Comparison of ENCODE assay signal across 8 cellular contexts in the genomic region with DNA sequence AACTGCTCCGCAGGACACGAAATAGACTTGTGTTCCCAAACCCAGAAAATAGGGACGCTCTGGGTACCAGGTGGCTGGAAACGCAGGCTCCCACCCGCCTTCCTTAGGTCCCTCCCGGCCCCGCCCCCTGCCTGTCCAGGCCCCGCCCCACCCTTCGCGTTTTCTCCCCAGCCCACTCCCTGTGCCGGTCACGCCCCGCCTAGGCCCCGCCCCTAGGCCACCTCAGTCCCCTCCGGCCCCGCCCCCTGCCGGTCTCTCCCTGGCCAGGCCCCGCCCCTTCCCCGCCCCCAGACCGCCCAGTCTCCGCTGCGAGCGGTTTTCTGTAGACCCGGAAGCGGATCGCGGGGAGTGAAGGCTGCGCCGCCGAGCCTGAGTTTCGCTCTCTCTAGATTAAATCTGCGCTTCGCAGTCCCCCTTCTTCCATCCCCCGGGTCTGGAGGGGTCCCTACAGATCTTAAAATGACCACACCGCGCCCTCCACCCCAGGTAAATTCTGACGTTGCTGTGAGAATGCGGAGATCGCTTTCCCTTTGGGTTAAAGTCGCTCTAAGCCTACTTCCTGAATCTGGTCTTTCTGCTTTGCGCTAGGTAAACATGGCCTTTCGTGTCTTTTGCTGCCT. TPM values are rescaled to one million over a fixed set of nuclear protein-coding genes. Genes with fewer than 3 reads are reported as not detected.
A peak's percentile ranks its signal among the peaks of the same experiment; 100 is the strongest.
DNase-seq lines count a peak whose midpoint lies in the region; ATAC-seq and TF ChIP-seq lines count a peak whose summit lies in the region.

No MANE protein-coding gene starts in this region.

- intact Hi-C loops in OCI-LY7 (cut with micrococcal nuclease; ENCODE audit: unreplicated experiment): loop anchor here (5.0 to 10.0 kb wide), 4 partner anchors 138 to 235 kb away; partner anchors contain the start of genes ZNF525, ZNF761, ZNF765 and ZNF845

- peak overlapping the region; percentile 93 to 99 (median 98) for H3K4me3 Mint-ChIP-seq in naive thymus-derived CD8-positive, alpha-beta T cell

- peaks cover 11% of the 10 kb centered on the region; the same call in 1 of the 2 replicates for H3K9me3 ChIP-seq in OCI-LY7 (ENCODE audit: low read length)

- ATAC-seq in HG02798 (IDR thresholded peaks at IDR 0.05; ENCODE audit: poor library complexity, unreplicated experiment): peak; percentile 57
- ATAC-seq in naive thymus-derived CD8-positive, alpha-beta T cell: peak; percentile 72 to 77

- H3K4me1 ChIP-seq in OCI-LY7 (ENCODE audit: insufficient read depth, low read length, poor library complexity, severe bottlenecking): peaks cover 33% of the 10 kb centered on the region

- peak overlapping the region; percentile 97 to 100 (median 99) for H3K27ac Mint-ChIP-seq in naive thymus-derived CD8-positive, alpha-beta T cell

- H3K79me2 ChIP-seq in OCI-LY7 (ENCODE audit: insufficient read depth, low read depth, low read length): peaks cover 7% of the 10 kb centered on the region; the same call in 1 of the 2 replicates

- no peaks in the 10 kb centered on the region for H3K9me2 ChIP-seq in OCI-LY7 (ENCODE audit: insufficient read depth, low read length)

- peak; percentile 97 for DNase-seq in COLO668 (lab: John Stamatoyannopoulos, UW; ENCODE audit: unreplicated experiment)
- DNase-seq in OCI-LY7 (ENCODE audit: low spot score): peak; percentile 96
- peak; percentile 94 for DNase-seq in activated T-helper 9 cell treated with anti-CD3 and anti-CD28 coated beads, Interleukin-2, amount 50 U/mL, for 16 hours (ENCODE audit: low read depth)
- DNase-seq in fibroblast of the aortic adventitia (ENCODE audit: low read depth): peak; percentile 84
- peak; percentile 84 to 100 (median 94) for DNase-seq in naive thymus-derived CD8-positive, alpha-beta T cell
- peak; percentile 95 to 96 for DNase-seq in stimulated activated CD8-positive, alpha-beta memory T cell treated with anti-CD3 and anti-CD28 coated beads, Interleukin-7, amount 100 ng/mL, for 4 hours (ENCODE audit: low read depth in 2 of 2)
- no peak for DNase-seq in NCI-H1105 treated with DMSO at 0.1 percent for 48 hours (lab: John Stamatoyannopoulos, UW)

- H3K4me1 Mint-ChIP-seq in naive thymus-derived CD8-positive, alpha-beta T cell: peaks cover 18 to 54% (median 44%) of the 10 kb centered on the region in 4 donors

- peak overlapping the region; percentile 56 for H3K27ac ChIP-seq in OCI-LY7 (ENCODE audit: low read depth, low read length, poor library complexity, severe bottlenecking)

- peaks cover 24 to 57% (median 37%) of the 10 kb centered on the region in 3 donors for H3K36me3 Mint-ChIP-seq in naive thymus-derived CD8-positive, alpha-beta T cell

- POLR2A ChIA-PET in OCI-LY7 (lab: Charles Lee): no interaction called here
- POLR2A ChIA-PET in naive thymus-derived CD8-positive, alpha-beta T cell (lab: Charles Lee): interaction anchor here (0.8 kb wide), 2 partner anchors 24 to 170 kb away, joined by 3 to 5 read pairs; no protein-coding TSS in a partner anchor

- H3K36me3 ChIP-seq in OCI-LY7 (ENCODE audit: insufficient read depth, low read length): peaks cover 22% of the 10 kb centered on the region

- no TSS peak for BruUV-seq in OCI-LY7 (replicated peaks; lab: Mats Ljungman, UMichigan)

- H3K27me3 Mint-ChIP-seq in naive thymus-derived CD8-positive, alpha-beta T cell: peaks cover 0 to 4% (median 0%) of the 10 kb centered on the region in 5 donors

- H4K20me1 ChIP-seq in OCI-LY7 (ENCODE audit: insufficient read depth, low read length): no peaks in the 10 kb centered on the region

- H3K9me3 Mint-ChIP-seq in naive thymus-derived CD8-positive, alpha-beta T cell: peaks cover 0 to 79% (median 34%) of the 10 kb centered on the region in 9 donors

- peak overlapping the region; percentile 89 for H3K4me3 ChIP-seq in OCI-LY7 (ENCODE audit: low read depth, low read length, poor library complexity, severe bottlenecking)
- peak overlapping the region; percentile 92 for H3K4me3 ChIP-seq in fibroblast of the aortic adventitia (ENCODE audit: low read depth, low read length)

- peak overlapping the region; percentile 69 for H2AFZ ChIP-seq in OCI-LY7 (ENCODE audit: low read length)

- CTCF ChIA-PET in OCI-LY7 (lab: Charles Lee; ENCODE audit: unreplicated experiment): no interaction called here

- peak overlapping the region; percentile 70 for H3K4me2 ChIP-seq in OCI-LY7 (ENCODE audit: low read length)

- TF ChIP-seq CTCF in OCI-LY7 (conservative IDR thresholded peaks at IDR 0.05; ENCODE audit: low read length) (no peak), fibroblast of the aortic adventitia (IDR thresholded peaks at IDR 0.05; ENCODE audit: insufficient read depth, low read length) (no peak)

RNA-seq across cellular contexts. Expression of gene ZNF665, which starts 3.7 kb away (rescaled TPM):
- 3.3 and 12.2 TPM in 2 replicates for total RNA-seq in OCI-LY7 (2014; rRNA removed; shearing (Covaris generic))
- 9.8 and 12.2 TPM in 2 replicates for total RNA-seq in OCI-LY7 (2022)
- total RNA-seq in fibroblast of the aortic adventitia (ENCODE audit: low replicate concordance): 2.4 and 2.9 TPM in 2 replicates
- total RNA-seq in naive thymus-derived CD8-positive, alpha-beta T cell: 10 to 100 TPM; 12.9 to 15.3 TPM
- polyA plus RNA-seq in naive thymus-derived CD8-positive, alpha-beta T cell: 10 to 100 TPM in 1 of 3 donors, 1 to 10 TPM in 2; 7.5 to 10.1 (median 8.3) TPM

RNA-seq across cellular contexts. Expression of gene ZNF347, which starts 38.0 kb away (rescaled TPM):
- total RNA-seq in OCI-LY7 (2014; rRNA removed; shearing (Covaris generic)): 11.6 and 11.8 TPM in 2 replicates
- total RNA-seq in OCI-LY7 (2022) (13.9 and 15.6 TPM in 2 replicates), fibroblast of the aortic adventitia (ENCODE audit: low replicate concordance) (7.9 and 8.1 TPM in 2 replicates)
- total RNA-seq in naive thymus-derived CD8-positive, alpha-beta T cell: 10 to 100 TPM; 26.0 to 27.1 TPM
- polyA plus RNA-seq in naive thymus-derived CD8-positive, alpha-beta T cell: 1 to 10 TPM; 5.8 to 7.7 (median 7.4) TPM

RNA-seq across cellular contexts. Expression of gene ZNF677, which starts 57.8 kb away (rescaled TPM):
- not detected in 2 replicates for total RNA-seq in OCI-LY7 (2014; rRNA removed; shearing (Covaris generic))
- total RNA-seq in OCI-LY7 (2022) (not detected in 2 replicates), fibroblast of the aortic adventitia (ENCODE audit: low replicate concordance) (19.0 and 37.9 TPM in 2 replicates)
- total RNA-seq in naive thymus-derived CD8-positive, alpha-beta T cell: 10 to 100 TPM; 38.5 to 39.1 TPM
- 10 to 100 TPM; 18.1 to 31.2 (median 28.4) TPM for polyA plus RNA-seq in naive thymus-derived CD8-positive, alpha-beta T cell

Comparison
In these comparisons a context has a peak if more than half of its experiments do, and no peak if none do; other contexts are left out.
1. RNA of gene ZNF677, which starts 57.8 kb away (total RNA-seq): 38.5 to 39.1 TPM in naive thymus-derived CD8-positive, alpha-beta T cell and 19.0 to 37.9 TPM in fibroblast of the aortic adventitia; not detected in OCI-LY7; every median in the first group is over 10 times any median in the second.